1 cellular context compared by ENCODE assay signal in the genomic region with DNA sequence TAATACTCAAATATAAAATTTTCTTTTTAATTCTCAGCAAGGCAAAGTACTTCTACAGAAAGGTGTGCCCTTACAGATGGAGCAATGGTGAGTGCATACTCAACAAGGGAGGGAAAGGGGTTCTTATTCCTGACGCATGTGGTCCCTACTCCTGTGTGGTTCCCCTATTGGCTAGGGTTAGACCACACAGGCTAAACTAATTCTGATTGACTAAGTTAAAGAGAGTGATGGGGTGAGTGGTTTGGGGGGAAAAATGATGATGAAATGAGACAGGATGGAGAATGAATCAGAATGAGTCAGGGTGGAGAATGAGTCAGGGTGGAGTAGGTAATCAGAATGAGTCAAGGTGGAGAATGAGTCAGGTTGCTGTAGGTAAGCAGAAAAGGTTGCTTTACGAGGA.
TF ChIP-seq lines count a peak whose summit lies in the region.

No MANE protein-coding gene starts in this region.

TF ChIP-seq in HEK293, 187 proteins besides CTCF, POLR2A, EP300 and RAD21 (continued from another document and continues in another):
- TF ChIP-seq, protein P1, sequence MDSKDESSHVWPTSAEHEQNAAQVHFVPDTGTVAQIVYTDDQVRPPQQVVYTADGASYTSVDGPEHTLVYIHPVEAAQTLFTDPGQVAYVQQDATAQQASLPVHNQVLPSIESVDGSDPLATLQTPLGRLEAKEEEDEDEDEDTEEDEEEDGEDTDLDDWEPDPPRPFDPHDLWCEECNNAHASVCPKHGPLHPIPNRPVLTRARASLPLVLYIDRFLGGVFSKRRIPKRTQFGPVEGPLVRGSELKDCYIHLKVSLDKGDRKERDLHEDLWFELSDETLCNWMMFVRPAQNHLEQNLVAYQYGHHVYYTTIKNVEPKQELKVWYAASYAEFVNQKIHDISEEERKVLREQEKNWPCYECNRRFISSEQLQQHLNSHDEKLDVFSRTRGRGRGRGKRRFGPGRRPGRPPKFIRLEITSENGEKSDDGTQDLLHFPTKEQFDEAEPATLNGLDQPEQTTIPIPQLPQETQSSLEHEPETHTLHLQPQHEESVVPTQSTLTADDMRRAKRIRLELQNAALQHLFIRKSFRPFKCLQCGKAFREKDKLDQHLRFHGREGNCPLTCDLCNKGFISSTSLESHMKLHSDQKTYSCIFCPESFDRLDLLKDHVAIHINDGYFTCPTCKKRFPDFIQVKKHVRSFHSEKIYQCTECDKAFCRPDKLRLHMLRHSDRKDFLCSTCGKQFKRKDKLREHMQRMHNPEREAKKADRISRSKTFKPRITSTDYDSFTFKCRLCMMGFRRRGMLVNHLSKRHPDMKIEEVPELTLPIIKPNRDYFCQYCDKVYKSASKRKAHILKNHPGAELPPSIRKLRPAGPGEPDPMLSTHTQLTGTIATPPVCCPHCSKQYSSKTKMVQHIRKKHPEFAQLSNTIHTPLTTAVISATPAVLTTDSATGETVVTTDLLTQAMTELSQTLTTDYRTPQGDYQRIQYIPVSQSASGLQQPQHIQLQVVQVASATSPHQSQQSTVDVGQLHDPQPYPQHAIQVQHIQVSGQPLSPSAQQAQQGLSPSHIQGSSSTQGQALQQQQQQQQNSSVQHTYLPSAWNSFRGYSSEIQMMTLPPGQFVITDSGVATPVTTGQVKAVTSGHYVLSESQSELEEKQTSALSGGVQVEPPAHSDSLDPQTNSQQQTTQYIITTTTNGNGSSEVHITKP (tag by site-specific recombination; IDR thresholded peaks at IDR 0.05): no peak
- TF ChIP-seq ZNF423 (tag by site-specific recombination; IDR thresholded peaks at IDR 0.05) (no peak), ZNF16 (tag by site-specific recombination; IDR thresholded peaks at IDR 0.05; ENCODE audit: low read depth) (no peak), ZNF138 (tag by site-specific recombination; IDR thresholded peaks at IDR 0.05; ENCODE audit: borderline replicate concordance) (no peak), ZNF121 (tag by site-specific recombination; IDR thresholded peaks at IDR 0.05) (no peak), ZBTB8A (tag by site-specific recombination; IDR thresholded peaks at IDR 0.05) (no peak), TRIM28 (IDR thresholded peaks at IDR 0.05; ENCODE audit: borderline replicate concordance, low read length) (no peak), SP2 (tag by site-specific recombination; IDR thresholded peaks at IDR 0.05) (no peak), ZNF747 (tag by site-specific recombination; IDR thresholded peaks at IDR 0.05) (no peak), ZNF48 (tag by site-specific recombination; IDR thresholded peaks at IDR 0.05) (no peak), ZNF529 (tag by site-specific recombination; IDR thresholded peaks at IDR 0.05; ENCODE audit: insufficient replicate concordance) (no peak), BCL11B (tag by site-specific recombination; IDR thresholded peaks at IDR 0.05; ENCODE audit: low read depth) (no peak), ZNF548 (tag by site-specific recombination; IDR thresholded peaks at IDR 0.05) (no peak), GFI1B (tag by site-specific recombination; IDR thresholded peaks at IDR 0.05) (no peak), ZNF335 (tag by site-specific recombination; conservative IDR thresholded peaks at IDR 0.05) (0 out of 2 replicates have a peak, but pooled peaks have one; percentile 16), ZNF2 (tag by site-specific recombination; IDR thresholded peaks at IDR 0.05) (no peak), ZNF629 (tag by site-specific recombination; IDR thresholded peaks at IDR 0.05) (peak; percentile 82), ZNF664 (tag by site-specific recombination; IDR thresholded peaks at IDR 0.05) (no peak), ZNF623 (tag by site-specific recombination; IDR thresholded peaks at IDR 0.05) (no peak), ZNF777 (tag by site-specific recombination; IDR thresholded peaks at IDR 0.05; ENCODE audit: borderline replicate concordance) (no peak), HOXC10 (CRISPR knock-in tag; IDR thresholded peaks at IDR 0.05) (no peak), TCF7L2 (IDR thresholded peaks at IDR 0.05; ENCODE audit: borderline replicate concordance, low read depth, low read length) (no peak), ZNF785 (tag by site-specific recombination; IDR thresholded peaks at IDR 0.05) (no peak), ZNF776 (tag by site-specific recombination; IDR thresholded peaks at IDR 0.05; ENCODE audit: borderline replicate concordance) (no peak), ZNF248 (tag by site-specific recombination; IDR thresholded peaks at IDR 0.05) (no peak), ZNF311 (tag by site-specific recombination; IDR thresholded peaks at IDR 0.05; ENCODE audit: borderline replicate concordance) (no peak), ZFP41 (tag by site-specific recombination; IDR thresholded peaks at IDR 0.05; ENCODE audit: borderline replicate concordance) (no peak), ZNF140 (tag by site-specific recombination; IDR thresholded peaks at IDR 0.05) (no peak), KLF8 (tag by site-specific recombination; IDR thresholded peaks at IDR 0.05) (peak; percentile 68)
- TF ChIP-seq, protein P2, sequence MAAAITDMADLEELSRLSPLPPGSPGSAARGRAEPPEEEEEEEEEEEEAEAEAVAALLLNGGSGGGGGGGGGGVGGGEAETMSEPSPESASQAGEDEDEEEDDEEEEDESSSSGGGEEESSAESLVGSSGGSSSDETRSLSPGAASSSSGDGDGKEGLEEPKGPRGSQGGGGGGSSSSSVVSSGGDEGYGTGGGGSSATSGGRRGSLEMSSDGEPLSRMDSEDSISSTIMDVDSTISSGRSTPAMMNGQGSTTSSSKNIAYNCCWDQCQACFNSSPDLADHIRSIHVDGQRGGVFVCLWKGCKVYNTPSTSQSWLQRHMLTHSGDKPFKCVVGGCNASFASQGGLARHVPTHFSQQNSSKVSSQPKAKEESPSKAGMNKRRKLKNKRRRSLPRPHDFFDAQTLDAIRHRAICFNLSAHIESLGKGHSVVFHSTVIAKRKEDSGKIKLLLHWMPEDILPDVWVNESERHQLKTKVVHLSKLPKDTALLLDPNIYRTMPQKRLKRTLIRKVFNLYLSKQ (tag by site-specific recombination; IDR thresholded peaks at IDR 0.05; ENCODE audit: borderline replicate concordance): no peak
- TF ChIP-seq, protein P3, sequence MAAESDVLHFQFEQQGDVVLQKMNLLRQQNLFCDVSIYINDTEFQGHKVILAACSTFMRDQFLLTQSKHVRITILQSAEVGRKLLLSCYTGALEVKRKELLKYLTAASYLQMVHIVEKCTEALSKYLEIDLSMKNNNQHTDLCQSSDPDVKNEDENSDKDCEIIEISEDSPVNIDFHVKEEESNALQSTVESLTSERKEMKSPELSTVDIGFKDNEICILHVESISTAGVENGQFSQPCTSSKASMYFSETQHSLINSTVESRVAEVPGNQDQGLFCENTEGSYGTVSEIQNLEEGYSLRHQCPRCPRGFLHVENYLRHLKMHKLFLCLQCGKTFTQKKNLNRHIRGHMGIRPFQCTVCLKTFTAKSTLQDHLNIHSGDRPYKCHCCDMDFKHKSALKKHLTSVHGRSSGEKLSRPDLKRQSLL (tag by site-specific recombination; IDR thresholded peaks at IDR 0.05): no peak
- TF ChIP-seq, protein P4, sequence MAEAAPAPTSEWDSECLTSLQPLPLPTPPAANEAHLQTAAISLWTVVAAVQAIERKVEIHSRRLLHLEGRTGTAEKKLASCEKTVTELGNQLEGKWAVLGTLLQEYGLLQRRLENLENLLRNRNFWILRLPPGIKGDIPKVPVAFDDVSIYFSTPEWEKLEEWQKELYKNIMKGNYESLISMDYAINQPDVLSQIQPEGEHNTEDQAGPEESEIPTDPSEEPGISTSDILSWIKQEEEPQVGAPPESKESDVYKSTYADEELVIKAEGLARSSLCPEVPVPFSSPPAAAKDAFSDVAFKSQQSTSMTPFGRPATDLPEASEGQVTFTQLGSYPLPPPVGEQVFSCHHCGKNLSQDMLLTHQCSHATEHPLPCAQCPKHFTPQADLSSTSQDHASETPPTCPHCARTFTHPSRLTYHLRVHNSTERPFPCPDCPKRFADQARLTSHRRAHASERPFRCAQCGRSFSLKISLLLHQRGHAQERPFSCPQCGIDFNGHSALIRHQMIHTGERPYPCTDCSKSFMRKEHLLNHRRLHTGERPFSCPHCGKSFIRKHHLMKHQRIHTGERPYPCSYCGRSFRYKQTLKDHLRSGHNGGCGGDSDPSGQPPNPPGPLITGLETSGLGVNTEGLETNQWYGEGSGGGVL (tag by site-specific recombination; IDR thresholded peaks at IDR 0.05): peak; percentile 94
- TF ChIP-seq, protein P5, sequence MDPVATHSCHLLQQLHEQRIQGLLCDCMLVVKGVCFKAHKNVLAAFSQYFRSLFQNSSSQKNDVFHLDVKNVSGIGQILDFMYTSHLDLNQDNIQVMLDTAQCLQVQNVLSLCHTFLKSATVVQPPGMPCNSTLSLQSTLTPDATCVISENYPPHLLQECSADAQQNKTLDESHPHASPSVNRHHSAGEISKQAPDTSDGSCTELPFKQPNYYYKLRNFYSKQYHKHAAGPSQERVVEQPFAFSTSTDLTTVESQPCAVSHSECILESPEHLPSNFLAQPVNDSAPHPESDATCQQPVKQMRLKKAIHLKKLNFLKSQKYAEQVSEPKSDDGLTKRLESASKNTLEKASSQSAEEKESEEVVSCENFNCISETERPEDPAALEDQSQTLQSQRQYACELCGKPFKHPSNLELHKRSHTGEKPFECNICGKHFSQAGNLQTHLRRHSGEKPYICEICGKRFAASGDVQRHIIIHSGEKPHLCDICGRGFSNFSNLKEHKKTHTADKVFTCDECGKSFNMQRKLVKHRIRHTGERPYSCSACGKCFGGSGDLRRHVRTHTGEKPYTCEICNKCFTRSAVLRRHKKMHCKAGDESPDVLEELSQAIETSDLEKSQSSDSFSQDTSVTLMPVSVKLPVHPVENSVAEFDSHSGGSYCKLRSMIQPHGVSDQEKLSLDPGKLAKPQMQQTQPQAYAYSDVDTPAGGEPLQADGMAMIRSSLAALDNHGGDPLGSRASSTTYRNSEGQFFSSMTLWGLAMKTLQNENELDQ (tag by site-specific recombination; IDR thresholded peaks at IDR 0.05; ENCODE audit: low read depth): no peak
- TF ChIP-seq, protein P6, sequence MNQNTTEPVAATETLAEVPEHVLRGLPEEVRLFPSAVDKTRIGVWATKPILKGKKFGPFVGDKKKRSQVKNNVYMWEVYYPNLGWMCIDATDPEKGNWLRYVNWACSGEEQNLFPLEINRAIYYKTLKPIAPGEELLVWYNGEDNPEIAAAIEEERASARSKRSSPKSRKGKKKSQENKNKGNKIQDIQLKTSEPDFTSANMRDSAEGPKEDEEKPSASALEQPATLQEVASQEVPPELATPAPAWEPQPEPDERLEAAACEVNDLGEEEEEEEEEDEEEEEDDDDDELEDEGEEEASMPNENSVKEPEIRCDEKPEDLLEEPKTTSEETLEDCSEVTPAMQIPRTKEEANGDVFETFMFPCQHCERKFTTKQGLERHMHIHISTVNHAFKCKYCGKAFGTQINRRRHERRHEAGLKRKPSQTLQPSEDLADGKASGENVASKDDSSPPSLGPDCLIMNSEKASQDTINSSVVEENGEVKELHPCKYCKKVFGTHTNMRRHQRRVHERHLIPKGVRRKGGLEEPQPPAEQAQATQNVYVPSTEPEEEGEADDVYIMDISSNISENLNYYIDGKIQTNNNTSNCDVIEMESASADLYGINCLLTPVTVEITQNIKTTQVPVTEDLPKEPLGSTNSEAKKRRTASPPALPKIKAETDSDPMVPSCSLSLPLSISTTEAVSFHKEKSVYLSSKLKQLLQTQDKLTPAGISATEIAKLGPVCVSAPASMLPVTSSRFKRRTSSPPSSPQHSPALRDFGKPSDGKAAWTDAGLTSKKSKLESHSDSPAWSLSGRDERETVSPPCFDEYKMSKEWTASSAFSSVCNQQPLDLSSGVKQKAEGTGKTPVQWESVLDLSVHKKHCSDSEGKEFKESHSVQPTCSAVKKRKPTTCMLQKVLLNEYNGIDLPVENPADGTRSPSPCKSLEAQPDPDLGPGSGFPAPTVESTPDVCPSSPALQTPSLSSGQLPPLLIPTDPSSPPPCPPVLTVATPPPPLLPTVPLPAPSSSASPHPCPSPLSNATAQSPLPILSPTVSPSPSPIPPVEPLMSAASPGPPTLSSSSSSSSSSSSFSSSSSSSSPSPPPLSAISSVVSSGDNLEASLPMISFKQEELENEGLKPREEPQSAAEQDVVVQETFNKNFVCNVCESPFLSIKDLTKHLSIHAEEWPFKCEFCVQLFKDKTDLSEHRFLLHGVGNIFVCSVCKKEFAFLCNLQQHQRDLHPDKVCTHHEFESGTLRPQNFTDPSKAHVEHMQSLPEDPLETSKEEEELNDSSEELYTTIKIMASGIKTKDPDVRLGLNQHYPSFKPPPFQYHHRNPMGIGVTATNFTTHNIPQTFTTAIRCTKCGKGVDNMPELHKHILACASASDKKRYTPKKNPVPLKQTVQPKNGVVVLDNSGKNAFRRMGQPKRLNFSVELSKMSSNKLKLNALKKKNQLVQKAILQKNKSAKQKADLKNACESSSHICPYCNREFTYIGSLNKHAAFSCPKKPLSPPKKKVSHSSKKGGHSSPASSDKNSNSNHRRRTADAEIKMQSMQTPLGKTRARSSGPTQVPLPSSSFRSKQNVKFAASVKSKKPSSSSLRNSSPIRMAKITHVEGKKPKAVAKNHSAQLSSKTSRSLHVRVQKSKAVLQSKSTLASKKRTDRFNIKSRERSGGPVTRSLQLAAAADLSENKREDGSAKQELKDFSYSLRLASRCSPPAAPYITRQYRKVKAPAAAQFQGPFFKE (tag by site-specific recombination; IDR thresholded peaks at IDR 0.05; ENCODE audit: borderline replicate concordance): no peak
- TF ChIP-seq, protein P7, sequence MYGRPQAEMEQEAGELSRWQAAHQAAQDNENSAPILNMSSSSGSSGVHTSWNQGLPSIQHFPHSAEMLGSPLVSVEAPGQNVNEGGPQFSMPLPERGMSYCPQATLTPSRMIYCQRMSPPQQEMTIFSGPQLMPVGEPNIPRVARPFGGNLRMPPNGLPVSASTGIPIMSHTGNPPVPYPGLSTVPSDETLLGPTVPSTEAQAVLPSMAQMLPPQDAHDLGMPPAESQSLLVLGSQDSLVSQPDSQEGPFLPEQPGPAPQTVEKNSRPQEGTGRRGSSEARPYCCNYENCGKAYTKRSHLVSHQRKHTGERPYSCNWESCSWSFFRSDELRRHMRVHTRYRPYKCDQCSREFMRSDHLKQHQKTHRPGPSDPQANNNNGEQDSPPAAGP (tag by site-specific recombination; IDR thresholded peaks at IDR 0.05): 0 out of 2 replicates have a peak, but pooled peaks have one; percentile 48
- TF ChIP-seq, protein P8, sequence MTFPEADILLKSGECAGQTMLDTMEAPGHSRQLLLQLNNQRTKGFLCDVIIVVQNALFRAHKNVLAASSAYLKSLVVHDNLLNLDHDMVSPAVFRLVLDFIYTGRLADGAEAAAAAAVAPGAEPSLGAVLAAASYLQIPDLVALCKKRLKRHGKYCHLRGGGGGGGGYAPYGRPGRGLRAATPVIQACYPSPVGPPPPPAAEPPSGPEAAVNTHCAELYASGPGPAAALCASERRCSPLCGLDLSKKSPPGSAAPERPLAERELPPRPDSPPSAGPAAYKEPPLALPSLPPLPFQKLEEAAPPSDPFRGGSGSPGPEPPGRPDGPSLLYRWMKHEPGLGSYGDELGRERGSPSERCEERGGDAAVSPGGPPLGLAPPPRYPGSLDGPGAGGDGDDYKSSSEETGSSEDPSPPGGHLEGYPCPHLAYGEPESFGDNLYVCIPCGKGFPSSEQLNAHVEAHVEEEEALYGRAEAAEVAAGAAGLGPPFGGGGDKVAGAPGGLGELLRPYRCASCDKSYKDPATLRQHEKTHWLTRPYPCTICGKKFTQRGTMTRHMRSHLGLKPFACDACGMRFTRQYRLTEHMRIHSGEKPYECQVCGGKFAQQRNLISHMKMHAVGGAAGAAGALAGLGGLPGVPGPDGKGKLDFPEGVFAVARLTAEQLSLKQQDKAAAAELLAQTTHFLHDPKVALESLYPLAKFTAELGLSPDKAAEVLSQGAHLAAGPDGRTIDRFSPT (tag by site-specific recombination; IDR thresholded peaks at IDR 0.05): no peak
